Comparison of ENCODE assay signal across 1 cellular context in genomic region chr17:37392024-37392590, GRCh38.
TF ChIP-seq lines count a peak whose summit lies in the region.

No MANE protein-coding gene starts in this region.

TF ChIP-seq in IMR-90, 13 proteins besides CTCF, POLR2A, EP300 and RAD21:
- TF ChIP-seq ELK1 (IDR thresholded peaks at IDR 0.05; ENCODE audit: borderline replicate concordance, low read depth, low read length), result no peak
- no peak for TF ChIP-seq BHLHE40 (IDR thresholded peaks at IDR 0.05; ENCODE audit: low read depth, low read length)
- no peak for TF ChIP-seq USF2 (IDR thresholded peaks at IDR 0.05; ENCODE audit: low read depth, low read length)
- TF ChIP-seq CEBPB (IDR thresholded peaks at IDR 0.05; ENCODE audit: low read depth, low read length), result no peak
- no peak for TF ChIP-seq NFE2L2 (IDR thresholded peaks at IDR 0.05; ENCODE audit: low read depth, low read length)
- TF ChIP-seq MAZ (IDR thresholded peaks at IDR 0.05; ENCODE audit: borderline replicate concordance, low read depth, low read length), result no peak
- TF ChIP-seq MXI1 (IDR thresholded peaks at IDR 0.05; ENCODE audit: borderline replicate concordance, low read depth, low read length), result no peak
- no peak for TF ChIP-seq CHD1 (IDR thresholded peaks at IDR 0.05; ENCODE audit: low read depth, low read length)
- TF ChIP-seq RFX5 (IDR thresholded peaks at IDR 0.05; ENCODE audit: low read depth, low read length), result no peak
- no peak for TF ChIP-seq RCOR1 (IDR thresholded peaks at IDR 0.05; ENCODE audit: insufficient replicate concordance, low read length)
- no peak for TF ChIP-seq MAFK (IDR thresholded peaks at IDR 0.05; ENCODE audit: low read depth, low read length)
- no peak for TF ChIP-seq FOS (IDR thresholded peaks at IDR 0.05; ENCODE audit: low read depth, low read length)
- TF ChIP-seq SMC3 (IDR thresholded peaks at IDR 0.05; ENCODE audit: low read depth, low read length), result no peak
